1 cellular context compared by ENCODE assay signal in the genomic region with DNA sequence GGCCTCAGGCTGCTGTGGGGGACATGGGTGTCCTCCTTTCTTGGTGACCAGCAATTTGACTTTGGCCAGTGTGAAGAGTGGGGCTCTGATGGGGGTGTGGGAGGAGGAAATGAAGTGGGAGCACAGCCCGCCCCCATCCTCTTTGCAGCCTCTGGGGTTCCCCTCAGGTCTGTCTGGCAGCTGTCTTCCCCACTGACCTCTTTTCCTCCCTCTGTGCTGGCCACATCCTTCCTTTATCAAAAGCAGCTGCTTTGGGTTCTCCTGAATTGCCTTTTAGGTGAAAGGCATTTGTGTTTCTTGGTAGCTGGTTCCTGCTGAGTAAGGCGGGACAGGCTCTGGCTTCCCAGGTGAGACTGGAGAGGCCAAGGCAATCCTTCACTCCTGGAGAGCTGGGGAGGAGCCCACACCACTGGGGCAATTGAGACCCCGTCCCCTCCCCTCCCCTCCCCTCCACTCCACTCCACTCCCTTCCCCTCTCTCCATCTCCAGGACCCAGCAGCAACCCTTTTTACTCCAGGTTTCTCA.
TF ChIP-seq lines count a peak whose summit lies in the region.

No MANE protein-coding gene starts in this region.

TF ChIP-seq in HEK293, 187 proteins besides CTCF, POLR2A, EP300 and RAD21:
- TF ChIP-seq ZFHX2 (tag by site-specific recombination; conservative IDR thresholded peaks at IDR 0.05) (peak; percentile 14; the same call in 1 of the 2 replicates), ZBTB48 (tag by site-specific recombination; IDR thresholded peaks at IDR 0.05) (no peak), ZNF146 (tag by site-specific recombination; IDR thresholded peaks at IDR 0.05) (no peak)
TF ChIP-seq in HEK293: peak in this region for 1.
